In genomic region chr18:67692811-67693210, GRCh38 we compare ENCODE assay signal across 1 cellular context.
TF ChIP-seq lines count a peak whose summit lies in the region.

No MANE protein-coding gene starts in this region.

TF ChIP-seq in IMR-90, 13 proteins besides CTCF, POLR2A, EP300 and RAD21:
- TF ChIP-seq BHLHE40 (IDR thresholded peaks at IDR 0.05; ENCODE audit: low read depth, low read length) (no peak), MAZ (IDR thresholded peaks at IDR 0.05; ENCODE audit: borderline replicate concordance, low read depth, low read length) (no peak), CHD1 (IDR thresholded peaks at IDR 0.05; ENCODE audit: low read depth, low read length) (no peak), FOS (IDR thresholded peaks at IDR 0.05; ENCODE audit: low read depth, low read length) (no peak), RCOR1 (IDR thresholded peaks at IDR 0.05; ENCODE audit: insufficient replicate concordance, low read length) (no peak), SMC3 (IDR thresholded peaks at IDR 0.05; ENCODE audit: low read depth, low read length) (no peak), CEBPB (IDR thresholded peaks at IDR 0.05; ENCODE audit: low read depth, low read length) (no peak), MAFK (IDR thresholded peaks at IDR 0.05; ENCODE audit: low read depth, low read length) (no peak), RFX5 (IDR thresholded peaks at IDR 0.05; ENCODE audit: low read depth, low read length) (no peak), MXI1 (IDR thresholded peaks at IDR 0.05; ENCODE audit: borderline replicate concordance, low read depth, low read length) (no peak), ELK1 (IDR thresholded peaks at IDR 0.05; ENCODE audit: borderline replicate concordance, low read depth, low read length) (no peak), NFE2L2 (IDR thresholded peaks at IDR 0.05; ENCODE audit: low read depth, low read length) (no peak)
- TF ChIP-seq, protein P1, sequence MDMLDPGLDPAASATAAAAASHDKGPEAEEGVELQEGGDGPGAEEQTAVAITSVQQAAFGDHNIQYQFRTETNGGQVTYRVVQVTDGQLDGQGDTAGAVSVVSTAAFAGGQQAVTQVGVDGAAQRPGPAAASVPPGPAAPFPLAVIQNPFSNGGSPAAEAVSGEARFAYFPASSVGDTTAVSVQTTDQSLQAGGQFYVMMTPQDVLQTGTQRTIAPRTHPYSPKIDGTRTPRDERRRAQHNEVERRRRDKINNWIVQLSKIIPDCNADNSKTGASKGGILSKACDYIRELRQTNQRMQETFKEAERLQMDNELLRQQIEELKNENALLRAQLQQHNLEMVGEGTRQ (IDR thresholded peaks at IDR 0.05; ENCODE audit: low read depth, low read length): no peak
